Comparison of ENCODE assay signal across 9 cellular contexts in genomic region chr5:139262414-139263139, GRCh38. TPM values are rescaled to one million over a fixed set of nuclear protein-coding genes. Genes with fewer than 3 reads are reported as not detected.
A peak's percentile ranks its signal among the peaks of the same experiment; 100 is the strongest.
DNase-seq lines count a peak whose midpoint lies in the region; ATAC-seq and TF ChIP-seq lines count a peak whose summit lies in the region.
"Had no signal": no experiment of that assay in that cellular context is flagged by ENCODE, and none has a peak within 500 bp of the region (broad histone marks: within the 10 kb centered on the region; RNA-seq: fewer than 3 reads in every experiment).

No MANE protein-coding gene starts in this region.

- H3K9me3 Mint-ChIP-seq in stimulated activated effector memory CD8-positive, alpha-beta T cell treated with anti-CD3 and anti-CD28 coated beads, Interleukin-12 subunit alpha, Interleukin-12 subunit beta, amount 100 ng/mL, for 72 hours: no peaks in the 10 kb centered on the region
- H3K9me3 Mint-ChIP-seq: IgD-negative memory B cell had no signal

- no peaks in the 10 kb centered on the region for H3K36me3 ChIP-seq in BLaER1 treated with 17β-estradiol and CSF1 and Interleukin-3, amounts not matched to agents 10 nM and 100 nM
- H3K36me3 ChIP-seq in OCI-LY1 (ENCODE audit: insufficient read depth, low read length) (no peaks in the 10 kb centered on the region), muscle layer of colon (ENCODE audit: insufficient read depth, low read length) (no peaks in the 10 kb centered on the region)

- H3K9me2 ChIP-seq in OCI-LY1 (ENCODE audit: low read depth, low read length): no peaks in the 10 kb centered on the region

- H3F3A ChIP-seq in OCI-LY1 (ENCODE audit: insufficient read depth, low read length): no peaks in the 10 kb centered on the region

- TF ChIP-seq CTCF in OCI-LY1 (IDR thresholded peaks at IDR 0.05; ENCODE audit: low read length) (peak; percentile 73), epithelial cell of proximal tubule (conservative IDR thresholded peaks at IDR 0.05; ENCODE audit: low read depth, low read length) (peak; percentile 96)

- H2AFZ ChIP-seq in OCI-LY1 (ENCODE audit: low read length): no peak overlapping the region

- no peaks in the 10 kb centered on the region for H3K79me2 ChIP-seq in OCI-LY1 (ENCODE audit: insufficient read depth, low read length)

- peak; percentile 58 for DNase-seq in HuH-7.5 (ENCODE audit: low spot score)
- peak; percentile 79 for DNase-seq in activated CD8-positive, alpha-beta memory T cell treated with anti-CD3 and anti-CD28 coated beads, Interleukin-2, amount 50 U/mL, for 48 hours
- DNase-seq in epithelial cell of proximal tubule (ENCODE audit: low read depth): no peak
- DNase-seq in stimulated activated effector memory CD8-positive, alpha-beta T cell treated with anti-CD3 and anti-CD28 coated beads, Interleukin-12 subunit alpha, Interleukin-12 subunit beta, amount 100 ng/mL, for 72 hours (ENCODE audit: low spot score in 2 of 2): peak; percentile 32 to 71

- no peaks in the 10 kb centered on the region for H4K20me1 ChIP-seq in BLaER1 treated with 17β-estradiol and CSF1 and Interleukin-3, amounts not matched to agents 10 nM and 100 nM
- no peaks in the 10 kb centered on the region for H4K20me1 ChIP-seq in OCI-LY1 (ENCODE audit: insufficient read depth, low read length)

- peak overlapping the region in 10 of 11 experiments; percentile 4 to 73 (median 20); a peak in 15 of 22 replicates for H3K4me2 ChIP-seq in BLaER1 treated with 17β-estradiol and CSF1 and Interleukin-3, amounts not matched to agents 10 nM and 100 nM
- H3K4me2 ChIP-seq in OCI-LY1 (ENCODE audit: low read length): no peak overlapping the region

- no peaks in the 10 kb centered on the region for H3K9me3 ChIP-seq in BLaER1 treated with 17β-estradiol and CSF1 and Interleukin-3, amounts not matched to agents 10 nM and 100 nM (replicated peaks in 1 of 11)
- H3K9me3 ChIP-seq in OCI-LY1 (ENCODE audit: low read length) (no peaks in the 10 kb centered on the region), muscle layer of colon (ENCODE audit: low read length) (no peaks in the 10 kb centered on the region)

- peaks cover 5 to 25% (median 14%) of the 10 kb centered on the region in 10 experiments; a peak in 18 of 20 replicates for H3K4me1 ChIP-seq in BLaER1 treated with 17β-estradiol and CSF1 and Interleukin-3, amounts not matched to agents 10 nM and 100 nM
- H3K4me1 ChIP-seq in OCI-LY1 (ENCODE audit: insufficient read depth, low read length, severe bottlenecking) (no peaks in the 10 kb centered on the region), muscle layer of colon (ENCODE audit: insufficient read depth, low read length) (peaks cover 12% of the 10 kb centered on the region)

- H3K4me3 Mint-ChIP-seq in stimulated activated effector memory CD8-positive, alpha-beta T cell treated with anti-CD3 and anti-CD28 coated beads, Interleukin-12 subunit alpha, Interleukin-12 subunit beta, amount 100 ng/mL, for 72 hours: no peak overlapping the region

- ATAC-seq in GM19452 (IDR thresholded peaks at IDR 0.05; ENCODE audit: unreplicated experiment): peak; percentile 75
- peak; percentile 98 for ATAC-seq in stimulated activated effector memory CD8-positive, alpha-beta T cell treated with anti-CD3 and anti-CD28 coated beads, Interleukin-12 subunit alpha, Interleukin-12 subunit beta, amount 100 ng/mL, for 72 hours

- H3K4me3 ChIP-seq in BLaER1 treated with 17β-estradiol and CSF1 and Interleukin-3, amounts not matched to agents 10 nM and 100 nM: no peak overlapping the region
- no peak overlapping the region for H3K4me3 ChIP-seq in OCI-LY1 (ENCODE audit: low read depth, low read length, poor library complexity, severe bottlenecking)
- H3K4me3 ChIP-seq in epithelial cell of proximal tubule (ENCODE audit: low read depth, low read length): no peak overlapping the region
- H3K4me3 ChIP-seq in muscle layer of colon (ENCODE audit: low read depth in 1 of 2, low read length in 2 of 2): no peak overlapping the region

- H3K9ac ChIP-seq in BLaER1 treated with 17β-estradiol and CSF1 and Interleukin-3, amounts not matched to agents 10 nM and 100 nM: peak overlapping the region in 10 of 11 experiments; percentile 1 to 69 (median 35); a peak in 14 of 22 replicates
- H3K9ac ChIP-seq in OCI-LY1 (ENCODE audit: low read length) (no peak overlapping the region), muscle layer of colon (ENCODE audit: low read length) (no peak overlapping the region)

- peak overlapping the region in 9 of 11 experiments; percentile 20 to 75 (median 62); a peak in 16 of 22 replicates for H3K27ac ChIP-seq in BLaER1 treated with 17β-estradiol and CSF1 and Interleukin-3, amounts not matched to agents 10 nM and 100 nM
- H3K27ac ChIP-seq in OCI-LY1 (ENCODE audit: low read depth, low read length, poor library complexity, severe bottlenecking) (no peak overlapping the region), muscle layer of colon (ENCODE audit: low read depth, low read length) (peak overlapping the region; percentile 63)

- H3K36me3 Mint-ChIP-seq in stimulated activated effector memory CD8-positive, alpha-beta T cell treated with anti-CD3 and anti-CD28 coated beads, Interleukin-12 subunit alpha, Interleukin-12 subunit beta, amount 100 ng/mL, for 72 hours: no peaks in the 10 kb centered on the region
- H3K36me3 Mint-ChIP-seq: IgD-negative memory B cell had no signal

- H3K27ac Mint-ChIP-seq in stimulated activated effector memory CD8-positive, alpha-beta T cell treated with anti-CD3 and anti-CD28 coated beads, Interleukin-12 subunit alpha, Interleukin-12 subunit beta, amount 100 ng/mL, for 72 hours: no peak overlapping the region
- H3K27ac Mint-ChIP-seq: IgD-negative memory B cell had no signal

- H3K27me3 ChIP-seq in BLaER1 treated with 17β-estradiol and CSF1 and Interleukin-3, amounts not matched to agents 10 nM and 100 nM: no peaks in the 10 kb centered on the region
- H3K27me3 ChIP-seq in OCI-LY1 (ENCODE audit: insufficient read depth, low read length): no peaks in the 10 kb centered on the region; the same call in 1 of the 2 replicates
- no peaks in the 10 kb centered on the region for H3K27me3 ChIP-seq in muscle layer of colon (ENCODE audit: control insufficient read depth in 1 of 2, insufficient read depth in 2 of 2, low read length in 2 of 2)

- peaks cover 6% of the 10 kb centered on the region for H3K4me1 Mint-ChIP-seq in stimulated activated effector memory CD8-positive, alpha-beta T cell treated with anti-CD3 and anti-CD28 coated beads, Interleukin-12 subunit alpha, Interleukin-12 subunit beta, amount 100 ng/mL, for 72 hours
- H3K4me1 Mint-ChIP-seq: IgD-negative memory B cell had no signal

RNA-seq across cellular contexts. Expression of gene MATR3, which starts 31.0 kb away (rescaled TPM):
- 175 and 183 TPM in 2 replicates for total RNA-seq in epithelial cell of proximal tubule

Comparison
In these comparisons a context has a peak if more than half of its experiments do, and no peak if none do; other contexts are left out.
1. H3K9ac ChIP-seq: peak in BLaER1 treated with 17β-estradiol and CSF1 and Interleukin-3, amounts not matched to agents 10 nM and 100 nM (10 of 11); none in OCI-LY1 (single experiment) and muscle layer of colon (single experiment).